Comparison of ENCODE assay signal across 9 cellular contexts in the genomic region with DNA sequence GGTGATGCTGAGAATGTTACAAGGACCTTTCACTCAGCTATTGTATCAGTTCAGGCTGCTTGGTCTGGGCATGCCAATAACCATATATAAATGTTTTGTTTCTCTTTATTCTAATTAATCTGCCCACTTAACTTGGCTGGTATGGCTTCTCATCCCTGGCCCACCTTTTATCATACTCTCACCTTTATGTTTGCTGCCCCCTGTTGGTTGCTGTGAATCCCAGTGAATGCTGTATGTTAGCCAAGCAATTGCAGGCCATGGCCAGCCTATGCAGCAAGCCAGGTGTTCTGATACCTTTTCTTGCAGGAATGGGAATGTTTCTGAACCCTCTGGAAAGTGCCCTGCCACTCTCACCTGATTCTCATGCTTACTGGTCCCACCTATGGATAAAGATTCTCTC. TPM values are rescaled to one million over a fixed set of nuclear protein-coding genes. Genes with fewer than 3 reads are reported as not detected.
DNase-seq lines count a peak whose midpoint lies in the region; ATAC-seq and TF ChIP-seq lines count a peak whose summit lies in the region.
"Had no signal": no experiment of that assay in that cellular context is flagged by ENCODE, and none has a peak within 500 bp of the region (broad histone marks: within the 10 kb centered on the region; RNA-seq: fewer than 3 reads in every experiment).

No MANE protein-coding gene starts in this region.

- H3K4me1 Mint-ChIP-seq in chondrocyte (ENCODE audit: low read depth), result no peaks in the 10 kb centered on the region

- no peaks in the 10 kb centered on the region for H3F3A ChIP-seq in smooth muscle cell (ENCODE audit: low read depth)

- H3K27ac Mint-ChIP-seq in chondrocyte (ENCODE audit: unreplicated experiment), result no peak overlapping the region

- no peak for ATAC-seq in HG03139 (IDR thresholded peaks at IDR 0.05; ENCODE audit: unreplicated experiment)

- H3K27me3 Mint-ChIP-seq in chondrocyte (ENCODE audit: low read depth), result peaks cover 16% of the 10 kb centered on the region

- no peaks in the 10 kb centered on the region for H3K36me3 Mint-ChIP-seq in chondrocyte (ENCODE audit: low read depth)

- no peak overlapping the region for H3K4me2 ChIP-seq in smooth muscle cell

- H3K9me3 ChIP-seq in smooth muscle cell (replicated peaks; ENCODE audit: low read depth), result no peaks in the 10 kb centered on the region

- no peak overlapping the region for H3K4me3 ChIP-seq in smooth muscle cell

- no peak overlapping the region for H2AFZ ChIP-seq in smooth muscle cell (ENCODE audit: low read depth)

- DNase-seq in activated T-cell treated with anti-CD3 and anti-CD28 coated beads, Interleukin-2, amount 50 U/mL, for 48 hours, result peak; percentile 19 to 22
- DNase-seq in activated T-cell treated with anti-CD3 and anti-CD28 coated beads, Interleukin-2, amount 50 U/mL, for 1 hour, result no peak
- peak; percentile 50 for DNase-seq in NCI-H1105 (lab: John Stamatoyannopoulos, UW)
- no peak for DNase-seq in chondrocyte (ENCODE audit: low spot score)
- no peak for DNase-seq in smooth muscle cell (lab: John Stamatoyannopoulos, UW; ENCODE audit: unreplicated experiment)
- no peak for DNase-seq in activated CD4-positive, CD25-positive, alpha-beta regulatory T cell (lab: John Stamatoyannopoulos, UW)
- no peak for DNase-seq in SW 1271 (lab: John Stamatoyannopoulos, UW)
- DNase-seq: Right ventricle myocardium superior had no signal

- H3K9me3 Mint-ChIP-seq in chondrocyte (ENCODE audit: low read depth), result peaks cover 2% of the 10 kb centered on the region

- no peaks in the 10 kb centered on the region for H3K27me3 ChIP-seq in smooth muscle cell (ENCODE audit: low read depth)

- H3K36me3 ChIP-seq in smooth muscle cell (ENCODE audit: low read depth), result no peaks in the 10 kb centered on the region

- H3K9ac ChIP-seq in smooth muscle cell (ENCODE audit: low read depth), result no peak overlapping the region

- TF ChIP-seq CTCF in chondrocyte (IDR thresholded peaks at IDR 0.05) (peak; percentile 71), smooth muscle cell (IDR thresholded peaks at IDR 0.05; ENCODE audit: borderline replicate concordance, insufficient read depth, poor library complexity, severe bottlenecking) (peak; percentile 46)

- H3K4me3 Mint-ChIP-seq in chondrocyte (ENCODE audit: unreplicated experiment), result no peak overlapping the region

- peaks cover 5% of the 10 kb centered on the region for H3K4me1 ChIP-seq in smooth muscle cell (ENCODE audit: low read depth)

- H3K79me2 ChIP-seq in smooth muscle cell (ENCODE audit: low read depth), result no peaks in the 10 kb centered on the region

- no peak overlapping the region for H3K27ac ChIP-seq in smooth muscle cell (ENCODE audit: low read depth)

- H4K20me1 ChIP-seq in smooth muscle cell (ENCODE audit: low read depth), result no peaks in the 10 kb centered on the region

RNA-seq across cellular contexts. Expression of gene PCSK2, which starts 54.6 kb away (rescaled TPM):
- not detected in 3 replicates for total RNA-seq in chondrocyte
- total RNA-seq in smooth muscle cell, result not detected in 2 replicates
- not detected in 2 replicates for polyA plus RNA-seq in smooth muscle cell

Comparison
In these comparisons a context has a peak if more than half of its experiments do, and no peak if none do; other contexts are left out.
1. DNase-seq: peak in activated T-cell treated with anti-CD3 and anti-CD28 coated beads, Interleukin-2, amount 50 U/mL, for 48 hours (2 of 2) and NCI-H1105 (single experiment); none in activated T-cell treated with anti-CD3 and anti-CD28 coated beads, Interleukin-2, amount 50 U/mL, for 1 hour (single experiment), chondrocyte (single experiment), smooth muscle cell (single experiment), activated CD4-positive, CD25-positive, alpha-beta regulatory T cell (0 of 4) and SW 1271 (0 of 2).